22 cellular contexts compared by ENCODE assay signal in genomic region chr9:14249527-14249926, GRCh38.
DNase-seq lines count a peak whose midpoint lies in the region; ATAC-seq and TF ChIP-seq lines count a peak whose summit lies in the region.
"Had no signal": no experiment of that assay in that cellular context is flagged by ENCODE, and none has a peak within 500 bp of the region (broad histone marks: within the 10 kb centered on the region; RNA-seq: fewer than 3 reads in every experiment).

No MANE protein-coding gene starts in this region.

- H3K9me3 Mint-ChIP-seq in type B pancreatic cell, result no peaks in the 10 kb centered on the region
- H3K9me3 Mint-ChIP-seq: CD4-positive, alpha-beta memory T cell had no signal

- H3K9ac ChIP-seq in mesendoderm (ENCODE audit: low read length), result no peak overlapping the region
- H3K9ac ChIP-seq: BLaER1 treated with 17β-estradiol and CSF1 and Interleukin-3, amounts not matched to agents 10 nM and 100 nM had no signal

- POLR2A ChIA-PET in HEK293 (lab: Yijun Ruan, JAX), result no interaction called here

- no peaks in the 10 kb centered on the region for H3K27me3 Mint-ChIP-seq in type B pancreatic cell

- H3K27ac ChIP-seq in HEK293 (ENCODE audit: extremely low read depth, low read depth, low read length) (no peak overlapping the region), VCaP (peak overlapping the region; percentile 89), mesendoderm (ENCODE audit: low read depth, low read length) (no peak overlapping the region)
- H3K27ac ChIP-seq: BLaER1 treated with 17β-estradiol and CSF1 and Interleukin-3, amounts not matched to agents 10 nM and 100 nM; SJCRH30 had no signal

- peak overlapping the region; percentile 99 for H3K27ac Mint-ChIP-seq in type B pancreatic cell
- H3K27ac Mint-ChIP-seq: CD4-positive, alpha-beta memory T cell had no signal

- peaks cover 2% of the 10 kb centered on the region for H3K79me1 ChIP-seq in mesendoderm (ENCODE audit: low read length)

- no peak overlapping the region for H4K8ac ChIP-seq in mesendoderm (ENCODE audit: low read depth, low read length)

- peak overlapping the region; percentile 80 for H3K18ac ChIP-seq in mesendoderm (ENCODE audit: low read length)

- H3K4me1 ChIP-seq in HEK293 (ENCODE audit: control insufficient read depth, insufficient read depth, low read length) (peaks cover 20% of the 10 kb centered on the region), mesendoderm (ENCODE audit: control insufficient read depth, low read depth, low read length) (peaks cover 14% of the 10 kb centered on the region)

- no peak overlapping the region for H3K4ac ChIP-seq in mesendoderm (ENCODE audit: low read depth, low read length)

- no peak overlapping the region for H3K4me3 Mint-ChIP-seq in type B pancreatic cell
- H3K4me3 Mint-ChIP-seq: CD4-positive, alpha-beta memory T cell had no signal

- H3K23ac ChIP-seq in mesendoderm (ENCODE audit: low read length), result no peak overlapping the region

- H3K79me2 ChIP-seq in mesendoderm (ENCODE audit: control insufficient read depth, insufficient read depth, low read length), result no peaks in the 10 kb centered on the region

- no peaks in the 10 kb centered on the region for H3K36me3 ChIP-seq in HEK293 (ENCODE audit: control insufficient read depth in 2 of 2, insufficient read depth in 1 of 2, low read length in 2 of 2)
- H3K36me3 ChIP-seq in mesendoderm (ENCODE audit: control insufficient read depth, insufficient read depth, low read length), result no peaks in the 10 kb centered on the region
- H3K36me3 ChIP-seq: BLaER1 treated with 17β-estradiol and CSF1 and Interleukin-3, amounts not matched to agents 10 nM and 100 nM; SJCRH30 had no signal

- H2BK15ac ChIP-seq in mesendoderm (replicated peaks; ENCODE audit: low read depth), result peak overlapping the region; percentile 85

- H3K9me3 ChIP-seq in HEK293 (ENCODE audit: control insufficient read depth, insufficient read depth, low read depth, low read length), result no peaks in the 10 kb centered on the region
- H3K9me3 ChIP-seq: A549; BLaER1 treated with 17β-estradiol and CSF1 and Interleukin-3, amounts not matched to agents 10 nM and 100 nM; SJCRH30 had no signal

- no peak overlapping the region for H3K4me3 ChIP-seq in HEK293 (ENCODE audit: low read depth, low read length)
- H3K4me3 ChIP-seq in mesendoderm (ENCODE audit: low read length), result no peak overlapping the region
- H3K4me3 ChIP-seq: A549; BLaER1 treated with 17β-estradiol and CSF1 and Interleukin-3, amounts not matched to agents 10 nM and 100 nM; SJCRH30 had no signal

- no peak for ATAC-seq in GM19395 (IDR thresholded peaks at IDR 0.05; ENCODE audit: unreplicated experiment)
- ATAC-seq: A549, Right ventricle myocardium inferior, SK-N-SH treated with all-trans-retinoic acid at 6 μM for 48 hours had no signal

- H2BK120ac ChIP-seq in mesendoderm (ENCODE audit: low read depth, low read length), result no peak overlapping the region

- CTCF ChIA-PET in HEK293 (lab: Yijun Ruan, JAX), result no interaction called here

- peaks cover 17% of the 10 kb centered on the region for H3K36me3 Mint-ChIP-seq in type B pancreatic cell
- H3K36me3 Mint-ChIP-seq: CD4-positive, alpha-beta memory T cell had no signal

- TF ChIP-seq CTCF in HEK293 (tag by site-specific recombination; IDR thresholded peaks at IDR 0.05) (no peak), VCaP (conservative IDR thresholded peaks at IDR 0.05) (no peak), type B pancreatic cell (conservative IDR thresholded peaks at IDR 0.05) (no peak)

- WGBS in mesendoderm (ENCODE audit: extremely low coverage, insufficient coverage, low lambda C conversion rate), result no CpG with 5 or more reads among the region's 2 CpGs

- no peak overlapping the region for H3K56ac ChIP-seq in mesendoderm (ENCODE audit: low read length)

- H3K4me1 Mint-ChIP-seq in type B pancreatic cell (ENCODE audit: unreplicated experiment), result peaks cover 53% of the 10 kb centered on the region
- H3K4me1 Mint-ChIP-seq: CD4-positive, alpha-beta memory T cell had no signal

- no peak overlapping the region for H3K4me2 ChIP-seq in mesendoderm (ENCODE audit: low read length)
- H3K4me2 ChIP-seq: BLaER1 treated with 17β-estradiol and CSF1 and Interleukin-3, amounts not matched to agents 10 nM and 100 nM had no signal

- H3K27me3 ChIP-seq in mesendoderm (ENCODE audit: insufficient read depth, low read length, poor library complexity), result no peaks in the 10 kb centered on the region
- H3K27me3 ChIP-seq: BLaER1 treated with 17β-estradiol and CSF1 and Interleukin-3, amounts not matched to agents 10 nM and 100 nM; SJCRH30 had no signal

- no peak for DNase-seq in mesendoderm
- DNase-seq in type B pancreatic cell (ENCODE audit: extremely low spot score, unreplicated experiment), result no peak
- no peak for DNase-seq in GM19240 (ENCODE audit: insufficient read length, low spot score)
- no peak for DNase-seq in CD1c-positive myeloid dendritic cell (ENCODE audit: extremely low spot score)
- DNase-seq: AML-193; CD4-positive, alpha-beta memory T cell; DND-41; IMR-90; KG1; MM.1S; NCI-H1417; NCI-H1694; NCI-H2029 treated with DMSO at 0.1 percent for 48 hours; NCI-H526 treated with DMSO at 0.1 percent for 48 hours; SJCRH30 had no signal

- H4K5ac ChIP-seq in mesendoderm (ENCODE audit: low read length), result no peak overlapping the region

- no peak overlapping the region for H2AK5ac ChIP-seq in mesendoderm (ENCODE audit: low read length)

- no peak overlapping the region for H2BK5ac ChIP-seq in mesendoderm (ENCODE audit: low read length)

TF ChIP-seq in HEK293, 187 proteins besides CTCF, POLR2A, EP300 and RAD21:
- TF ChIP-seq ZNF366 (tag by site-specific recombination; conservative IDR thresholded peaks at IDR 0.05), result peak; percentile 46; the same call in 1 of the 2 replicates
- no peak for TF ChIP-seq ZNF324 (tag by site-specific recombination; IDR thresholded peaks at IDR 0.05)
- TF ChIP-seq PRDM1 (tag by site-specific recombination; IDR thresholded peaks at IDR 0.05), result peak; percentile 92
